Comparison of ENCODE assay signal across 1 cellular context in the genomic region with DNA sequence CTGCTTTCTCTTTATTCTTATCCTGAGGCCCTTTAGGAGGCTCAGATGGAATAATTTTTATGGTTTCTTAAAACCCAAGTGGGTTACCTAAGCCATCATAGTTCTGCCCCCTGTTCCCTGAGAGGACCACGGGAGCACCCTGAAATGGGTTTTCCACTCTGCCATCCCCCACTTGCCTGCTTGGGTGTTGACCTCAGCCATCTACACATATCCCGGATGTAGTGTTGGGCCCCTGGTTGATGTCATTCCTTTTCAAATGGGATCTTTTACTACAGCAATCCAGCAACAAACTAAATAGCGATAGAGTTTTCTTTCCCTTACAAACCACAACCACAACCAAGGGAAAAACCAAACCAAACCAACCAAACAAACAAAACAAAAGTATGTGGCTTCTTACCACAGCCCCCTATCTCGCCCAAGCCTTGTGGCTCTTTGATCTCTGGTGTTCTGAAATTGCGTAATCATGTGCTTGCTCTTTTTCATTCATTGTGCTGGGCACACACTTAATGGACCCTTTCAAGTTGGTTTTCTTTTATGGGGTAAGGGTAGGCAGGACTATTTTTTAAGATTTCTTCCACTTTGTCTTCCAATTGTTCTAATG.
A peak's percentile ranks its signal among the peaks of the same experiment; 100 is the strongest.
TF ChIP-seq lines count a peak whose summit lies in the region.

No MANE protein-coding gene starts in this region.

TF ChIP-seq in HepG2, 621 proteins besides CTCF, POLR2A, EP300 and RAD21 (continued from another document and continues in another):
- TF ChIP-seq RCOR2 (CRISPR knock-in tag; IDR thresholded peaks at IDR 0.05) (no peak), ZNF263 (CRISPR knock-in tag; IDR thresholded peaks at IDR 0.05) (no peak), ZBTB21 (CRISPR knock-in tag; IDR thresholded peaks at IDR 0.05) (no peak), RFXANK (CRISPR knock-in tag; IDR thresholded peaks at IDR 0.05) (no peak), ASH2L (IDR thresholded peaks at IDR 0.05; ENCODE audit: insufficient read length, low read depth, low read length) (no peak), IKZF4 (CRISPR knock-in tag; IDR thresholded peaks at IDR 0.05; ENCODE audit: borderline replicate concordance, low read depth, not compliant biosample characterization) (no peak), ZSCAN21 (CRISPR knock-in tag; IDR thresholded peaks at IDR 0.05; ENCODE audit: borderline replicate concordance) (no peak), JDP2 (CRISPR knock-in tag; IDR thresholded peaks at IDR 0.05; ENCODE audit: borderline replicate concordance) (no peak), ZNF816 (CRISPR knock-in tag; IDR thresholded peaks at IDR 0.05; ENCODE audit: borderline replicate concordance) (no peak), ZNF644 (CRISPR knock-in tag; IDR thresholded peaks at IDR 0.05; ENCODE audit: low read depth) (peak; percentile 99), FOSL2 (CRISPR knock-in tag; IDR thresholded peaks at IDR 0.05) (peak; percentile 47; the same call in 1 of the 2 replicates), ATF7 (IDR thresholded peaks at IDR 0.05) (no peak), ATF7 (CRISPR knock-in tag; IDR thresholded peaks at IDR 0.05) (no peak), ZNF34 (CRISPR knock-in tag; IDR thresholded peaks at IDR 0.05; ENCODE audit: borderline replicate concordance) (no peak), RARA (CRISPR knock-in tag; IDR thresholded peaks at IDR 0.05) (no peak), LCORL (IDR thresholded peaks at IDR 0.05) (peak; percentile 27; the same call in 1 of the 2 replicates), LCORL (CRISPR knock-in tag; IDR thresholded peaks at IDR 0.05) (no peak), ZNF790 (CRISPR knock-in tag; IDR thresholded peaks at IDR 0.05; ENCODE audit: borderline replicate concordance) (no peak), POLR2AphosphoS5 (IDR thresholded peaks at IDR 0.05; ENCODE audit: low read depth, low read length) (no peak), ZNF605 (CRISPR knock-in tag; IDR thresholded peaks at IDR 0.05) (no peak), JARID2 (CRISPR knock-in tag; IDR thresholded peaks at IDR 0.05; ENCODE audit: insufficient replicate concordance) (no peak), GTF2F1 (IDR thresholded peaks at IDR 0.05; ENCODE audit: low read length) (no peak), MED1 (CRISPR knock-in tag; IDR thresholded peaks at IDR 0.05) (0 out of 2 replicates have a peak, but pooled peaks have one; percentile 15)
- TF ChIP-seq, protein P1, sequence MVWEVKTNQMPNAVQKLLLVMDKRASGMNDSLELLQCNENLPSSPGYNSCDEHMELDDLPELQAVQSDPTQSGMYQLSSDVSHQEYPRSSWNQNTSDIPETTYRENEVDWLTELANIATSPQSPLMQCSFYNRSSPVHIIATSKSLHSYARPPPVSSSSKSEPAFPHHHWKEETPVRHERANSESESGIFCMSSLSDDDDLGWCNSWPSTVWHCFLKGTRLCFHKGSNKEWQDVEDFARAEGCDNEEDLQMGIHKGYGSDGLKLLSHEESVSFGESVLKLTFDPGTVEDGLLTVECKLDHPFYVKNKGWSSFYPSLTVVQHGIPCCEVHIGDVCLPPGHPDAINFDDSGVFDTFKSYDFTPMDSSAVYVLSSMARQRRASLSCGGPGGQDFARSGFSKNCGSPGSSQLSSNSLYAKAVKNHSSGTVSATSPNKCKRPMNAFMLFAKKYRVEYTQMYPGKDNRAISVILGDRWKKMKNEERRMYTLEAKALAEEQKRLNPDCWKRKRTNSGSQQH (CRISPR knock-in tag; IDR thresholded peaks at IDR 0.05; ENCODE audit: low read depth) = no peak
- TF ChIP-seq, protein P2, sequence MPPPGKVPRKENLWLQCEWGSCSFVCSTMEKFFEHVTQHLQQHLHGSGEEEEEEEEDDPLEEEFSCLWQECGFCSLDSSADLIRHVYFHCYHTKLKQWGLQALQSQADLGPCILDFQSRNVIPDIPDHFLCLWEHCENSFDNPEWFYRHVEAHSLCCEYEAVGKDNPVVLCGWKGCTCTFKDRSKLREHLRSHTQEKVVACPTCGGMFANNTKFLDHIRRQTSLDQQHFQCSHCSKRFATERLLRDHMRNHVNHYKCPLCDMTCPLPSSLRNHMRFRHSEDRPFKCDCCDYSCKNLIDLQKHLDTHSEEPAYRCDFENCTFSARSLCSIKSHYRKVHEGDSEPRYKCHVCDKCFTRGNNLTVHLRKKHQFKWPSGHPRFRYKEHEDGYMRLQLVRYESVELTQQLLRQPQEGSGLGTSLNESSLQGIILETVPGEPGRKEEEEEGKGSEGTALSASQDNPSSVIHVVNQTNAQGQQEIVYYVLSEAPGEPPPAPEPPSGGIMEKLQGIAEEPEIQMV (CRISPR knock-in tag; IDR thresholded peaks at IDR 0.05; ENCODE audit: low read depth) = no peak
- TF ChIP-seq, protein P3, sequence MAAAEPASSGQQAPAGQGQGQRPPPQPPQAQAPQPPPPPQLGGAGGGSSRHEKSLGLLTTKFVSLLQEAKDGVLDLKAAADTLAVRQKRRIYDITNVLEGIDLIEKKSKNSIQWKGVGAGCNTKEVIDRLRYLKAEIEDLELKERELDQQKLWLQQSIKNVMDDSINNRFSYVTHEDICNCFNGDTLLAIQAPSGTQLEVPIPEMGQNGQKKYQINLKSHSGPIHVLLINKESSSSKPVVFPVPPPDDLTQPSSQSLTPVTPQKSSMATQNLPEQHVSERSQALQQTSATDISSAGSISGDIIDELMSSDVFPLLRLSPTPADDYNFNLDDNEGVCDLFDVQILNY (CRISPR knock-in tag; conservative IDR thresholded peaks at IDR 0.05) = no peak
- TF ChIP-seq, protein P4, sequence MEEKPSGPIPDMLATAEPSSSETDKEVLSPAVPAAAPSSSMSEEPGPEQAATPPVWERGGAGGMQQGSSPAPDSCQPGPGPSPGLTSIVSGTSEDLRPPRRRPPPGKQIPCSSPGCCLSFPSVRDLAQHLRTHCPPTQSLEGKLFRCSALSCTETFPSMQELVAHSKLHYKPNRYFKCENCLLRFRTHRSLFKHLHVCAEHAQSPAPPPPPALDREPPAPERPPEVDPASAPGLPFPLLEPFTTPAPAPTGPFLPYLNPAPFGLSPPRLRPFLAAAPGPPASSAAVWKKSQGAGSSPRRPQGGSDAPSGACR (CRISPR knock-in tag; IDR thresholded peaks at IDR 0.05) = no peak
- TF ChIP-seq, protein P5, sequence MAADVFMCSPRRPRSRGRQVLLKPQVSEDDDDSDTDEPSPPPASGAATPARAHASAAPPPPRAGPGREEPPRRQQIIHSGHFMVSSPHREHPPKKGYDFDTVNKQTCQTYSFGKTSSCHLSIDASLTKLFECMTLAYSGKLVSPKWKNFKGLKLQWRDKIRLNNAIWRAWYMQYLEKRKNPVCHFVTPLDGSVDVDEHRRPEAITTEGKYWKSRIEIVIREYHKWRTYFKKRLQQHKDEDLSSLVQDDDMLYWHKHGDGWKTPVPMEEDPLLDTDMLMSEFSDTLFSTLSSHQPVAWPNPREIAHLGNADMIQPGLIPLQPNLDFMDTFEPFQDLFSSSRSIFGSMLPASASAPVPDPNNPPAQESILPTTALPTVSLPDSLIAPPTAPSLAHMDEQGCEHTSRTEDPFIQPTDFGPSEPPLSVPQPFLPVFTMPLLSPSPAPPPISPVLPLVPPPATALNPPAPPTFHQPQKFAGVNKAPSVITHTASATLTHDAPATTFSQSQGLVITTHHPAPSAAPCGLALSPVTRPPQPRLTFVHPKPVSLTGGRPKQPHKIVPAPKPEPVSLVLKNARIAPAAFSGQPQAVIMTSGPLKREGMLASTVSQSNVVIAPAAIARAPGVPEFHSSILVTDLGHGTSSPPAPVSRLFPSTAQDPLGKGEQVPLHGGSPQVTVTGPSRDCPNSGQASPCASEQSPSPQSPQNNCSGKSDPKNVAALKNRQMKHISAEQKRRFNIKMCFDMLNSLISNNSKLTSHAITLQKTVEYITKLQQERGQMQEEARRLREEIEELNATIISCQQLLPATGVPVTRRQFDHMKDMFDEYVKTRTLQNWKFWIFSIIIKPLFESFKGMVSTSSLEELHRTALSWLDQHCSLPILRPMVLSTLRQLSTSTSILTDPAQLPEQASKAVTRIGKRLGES (CRISPR knock-in tag; IDR thresholded peaks at IDR 0.05; ENCODE audit: borderline replicate concordance) = no peak
- TF ChIP-seq, protein P6, sequence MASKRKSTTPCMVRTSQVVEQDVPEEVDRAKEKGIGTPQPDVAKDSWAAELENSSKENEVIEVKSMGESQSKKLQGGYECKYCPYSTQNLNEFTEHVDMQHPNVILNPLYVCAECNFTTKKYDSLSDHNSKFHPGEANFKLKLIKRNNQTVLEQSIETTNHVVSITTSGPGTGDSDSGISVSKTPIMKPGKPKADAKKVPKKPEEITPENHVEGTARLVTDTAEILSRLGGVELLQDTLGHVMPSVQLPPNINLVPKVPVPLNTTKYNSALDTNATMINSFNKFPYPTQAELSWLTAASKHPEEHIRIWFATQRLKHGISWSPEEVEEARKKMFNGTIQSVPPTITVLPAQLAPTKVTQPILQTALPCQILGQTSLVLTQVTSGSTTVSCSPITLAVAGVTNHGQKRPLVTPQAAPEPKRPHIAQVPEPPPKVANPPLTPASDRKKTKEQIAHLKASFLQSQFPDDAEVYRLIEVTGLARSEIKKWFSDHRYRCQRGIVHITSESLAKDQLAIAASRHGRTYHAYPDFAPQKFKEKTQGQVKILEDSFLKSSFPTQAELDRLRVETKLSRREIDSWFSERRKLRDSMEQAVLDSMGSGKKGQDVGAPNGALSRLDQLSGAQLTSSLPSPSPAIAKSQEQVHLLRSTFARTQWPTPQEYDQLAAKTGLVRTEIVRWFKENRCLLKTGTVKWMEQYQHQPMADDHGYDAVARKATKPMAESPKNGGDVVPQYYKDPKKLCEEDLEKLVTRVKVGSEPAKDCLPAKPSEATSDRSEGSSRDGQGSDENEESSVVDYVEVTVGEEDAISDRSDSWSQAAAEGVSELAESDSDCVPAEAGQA (IDR thresholded peaks at IDR 0.05; ENCODE audit: low read depth) = no peak
- TF ChIP-seq, protein P6 (CRISPR knock-in tag; IDR thresholded peaks at IDR 0.05; ENCODE audit: borderline replicate concordance) = no peak
- TF ChIP-seq, protein P7, sequence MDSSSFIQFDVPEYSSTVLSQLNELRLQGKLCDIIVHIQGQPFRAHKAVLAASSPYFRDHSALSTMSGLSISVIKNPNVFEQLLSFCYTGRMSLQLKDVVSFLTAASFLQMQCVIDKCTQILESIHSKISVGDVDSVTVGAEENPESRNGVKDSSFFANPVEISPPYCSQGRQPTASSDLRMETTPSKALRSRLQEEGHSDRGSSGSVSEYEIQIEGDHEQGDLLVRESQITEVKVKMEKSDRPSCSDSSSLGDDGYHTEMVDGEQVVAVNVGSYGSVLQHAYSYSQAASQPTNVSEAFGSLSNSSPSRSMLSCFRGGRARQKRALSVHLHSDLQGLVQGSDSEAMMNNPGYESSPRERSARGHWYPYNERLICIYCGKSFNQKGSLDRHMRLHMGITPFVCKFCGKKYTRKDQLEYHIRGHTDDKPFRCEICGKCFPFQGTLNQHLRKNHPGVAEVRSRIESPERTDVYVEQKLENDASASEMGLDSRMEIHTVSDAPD (CRISPR knock-in tag; IDR thresholded peaks at IDR 0.05) = peak; percentile 100
- TF ChIP-seq, protein P8, sequence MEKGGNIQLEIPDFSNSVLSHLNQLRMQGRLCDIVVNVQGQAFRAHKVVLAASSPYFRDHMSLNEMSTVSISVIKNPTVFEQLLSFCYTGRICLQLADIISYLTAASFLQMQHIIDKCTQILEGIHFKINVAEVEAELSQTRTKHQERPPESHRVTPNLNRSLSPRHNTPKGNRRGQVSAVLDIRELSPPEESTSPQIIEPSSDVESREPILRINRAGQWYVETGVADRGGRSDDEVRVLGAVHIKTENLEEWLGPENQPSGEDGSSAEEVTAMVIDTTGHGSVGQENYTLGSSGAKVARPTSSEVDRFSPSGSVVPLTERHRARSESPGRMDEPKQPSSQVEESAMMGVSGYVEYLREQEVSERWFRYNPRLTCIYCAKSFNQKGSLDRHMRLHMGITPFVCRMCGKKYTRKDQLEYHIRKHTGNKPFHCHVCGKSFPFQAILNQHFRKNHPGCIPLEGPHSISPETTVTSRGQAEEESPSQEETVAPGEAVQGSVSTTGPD (CRISPR knock-in tag; IDR thresholded peaks at IDR 0.05) = peak; percentile 96
- TF ChIP-seq, protein P9, sequence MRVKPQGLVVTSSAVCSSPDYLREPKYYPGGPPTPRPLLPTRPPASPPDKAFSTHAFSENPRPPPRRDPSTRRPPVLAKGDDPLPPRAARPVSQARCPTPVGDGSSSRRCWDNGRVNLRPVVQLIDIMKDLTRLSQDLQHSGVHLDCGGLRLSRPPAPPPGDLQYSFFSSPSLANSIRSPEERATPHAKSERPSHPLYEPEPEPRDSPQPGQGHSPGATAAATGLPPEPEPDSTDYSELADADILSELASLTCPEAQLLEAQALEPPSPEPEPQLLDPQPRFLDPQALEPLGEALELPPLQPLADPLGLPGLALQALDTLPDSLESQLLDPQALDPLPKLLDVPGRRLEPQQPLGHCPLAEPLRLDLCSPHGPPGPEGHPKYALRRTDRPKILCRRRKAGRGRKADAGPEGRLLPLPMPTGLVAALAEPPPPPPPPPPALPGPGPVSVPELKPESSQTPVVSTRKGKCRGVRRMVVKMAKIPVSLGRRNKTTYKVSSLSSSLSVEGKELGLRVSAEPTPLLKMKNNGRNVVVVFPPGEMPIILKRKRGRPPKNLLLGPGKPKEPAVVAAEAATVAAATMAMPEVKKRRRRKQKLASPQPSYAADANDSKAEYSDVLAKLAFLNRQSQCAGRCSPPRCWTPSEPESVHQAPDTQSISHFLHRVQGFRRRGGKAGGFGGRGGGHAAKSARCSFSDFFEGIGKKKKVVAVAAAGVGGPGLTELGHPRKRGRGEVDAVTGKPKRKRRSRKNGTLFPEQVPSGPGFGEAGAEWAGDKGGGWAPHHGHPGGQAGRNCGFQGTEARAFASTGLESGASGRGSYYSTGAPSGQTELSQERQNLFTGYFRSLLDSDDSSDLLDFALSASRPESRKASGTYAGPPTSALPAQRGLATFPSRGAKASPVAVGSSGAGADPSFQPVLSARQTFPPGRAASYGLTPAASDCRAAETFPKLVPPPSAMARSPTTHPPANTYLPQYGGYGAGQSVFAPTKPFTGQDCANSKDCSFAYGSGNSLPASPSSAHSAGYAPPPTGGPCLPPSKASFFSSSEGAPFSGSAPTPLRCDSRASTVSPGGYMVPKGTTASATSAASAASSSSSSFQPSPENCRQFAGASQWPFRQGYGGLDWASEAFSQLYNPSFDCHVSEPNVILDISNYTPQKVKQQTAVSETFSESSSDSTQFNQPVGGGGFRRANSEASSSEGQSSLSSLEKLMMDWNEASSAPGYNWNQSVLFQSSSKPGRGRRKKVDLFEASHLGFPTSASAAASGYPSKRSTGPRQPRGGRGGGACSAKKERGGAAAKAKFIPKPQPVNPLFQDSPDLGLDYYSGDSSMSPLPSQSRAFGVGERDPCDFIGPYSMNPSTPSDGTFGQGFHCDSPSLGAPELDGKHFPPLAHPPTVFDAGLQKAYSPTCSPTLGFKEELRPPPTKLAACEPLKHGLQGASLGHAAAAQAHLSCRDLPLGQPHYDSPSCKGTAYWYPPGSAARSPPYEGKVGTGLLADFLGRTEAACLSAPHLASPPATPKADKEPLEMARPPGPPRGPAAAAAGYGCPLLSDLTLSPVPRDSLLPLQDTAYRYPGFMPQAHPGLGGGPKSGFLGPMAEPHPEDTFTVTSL (CRISPR knock-in tag; IDR thresholded peaks at IDR 0.05; ENCODE audit: borderline replicate concordance) = peak; percentile 72
